29 cellular contexts compared by ENCODE assay signal in genomic region chr15:101539492-101539891, GRCh38.
"Had no signal": no experiment of that assay in that cellular context is flagged by ENCODE, and none has a peak within 500 bp of the region (broad histone marks: within the 10 kb centered on the region; RNA-seq: fewer than 3 reads in every experiment).

No MANE protein-coding gene starts in this region.

- H2AFZ ChIP-seq: hepatocyte, neural progenitor cell had no signal

- DNase-seq: activated B cell treated with CpG ODN at 0.5 μM for 24 hours; activated CD4-positive, alpha-beta T cell treated with anti-CD3 and anti-CD28 coated beads, Interleukin-2, amount 50 U/mL, for 1 hour; activated CD8-positive, alpha-beta T cell treated with anti-CD3 and anti-CD28 coated beads, Interleukin-2, amount 10 ng/mL, durations not matched to agents 7 days and 5 days; activated gamma-delta T cell; activated naive CD4-positive, alpha-beta T cell treated with anti-CD3 and anti-CD28 coated beads, Interleukin-2, amount 10 ng/mL, durations not matched to agents 7 days and 5 days; activated naive CD8-positive, alpha-beta T cell treated with anti-CD3 and anti-CD28 coated beads, Interleukin-2, amount 10 ng/mL, durations not matched to agents 7 days and 5 days; activated T-cell treated with anti-CD3 and anti-CD28 coated beads, Interleukin-2, amount 50 U/mL, for 24 hours; cerebellar nuclear complex; cortex of kidney; esophagus squamous epithelium; foreskin melanocyte; glutamatergic neuron; left cardiac atrium; natural killer cell; stimulated activated CD4-positive, alpha-beta T cell treated with anti-CD3 and anti-CD28 coated beads, Interleukin-4, amount 100 ng/mL, for 4 hours; stimulated activated CD8-positive, alpha-beta memory T cell treated with anti-CD3 and anti-CD28 coated beads, Interleukin-4, amount 100 ng/mL, for 48 hours; stimulated activated naive CD8-positive, alpha-beta T cell treated with anti-CD3 and anti-CD28 coated beads, Interleukin-15, amount 100 ng/mL, for 72 hours; substantia nigra; T-helper 1 cell; upper lobe of left lung had no signal

- ATAC-seq: activated CD8-positive, alpha-beta T cell treated with anti-CD3 and anti-CD28 coated beads, Interleukin-2, amount 10 ng/mL, durations not matched to agents 7 days and 5 days; left cardiac atrium; natural killer cell; stimulated activated memory B cell treated with anti-CD40 and anti-IgM and Interleukin-4, amounts not matched to agents 10 μg/mL and 1 μg/mL and 100 μg/mL, for 72 hours; stimulated activated naive CD8-positive, alpha-beta T cell treated with anti-CD3 and anti-CD28 coated beads, Interleukin-15, amount 100 ng/mL, for 72 hours had no signal

- H3K4me1 ChIP-seq: ascending aorta, esophagus squamous epithelium, vagina had no signal

- FAIRE-seq: keratinocyte had no signal

- H3K36me3 ChIP-seq: ascending aorta, cardiac muscle cell, esophagus squamous epithelium, neural progenitor cell, right lobe of liver, upper lobe of left lung, vagina had no signal

- H3K27me3 ChIP-seq: ascending aorta, cardiac muscle cell, hepatocyte, neural progenitor cell, right lobe of liver, upper lobe of left lung, vagina had no signal

- H3K79me2 ChIP-seq: hepatocyte had no signal

- H3K4me2 ChIP-seq: hepatocyte, neural progenitor cell had no signal

- H3K27ac ChIP-seq: ascending aorta, cardiac muscle cell, esophagus squamous epithelium, hepatocyte, neural progenitor cell, right lobe of liver, skin epidermis, upper lobe of left lung, vagina had no signal

- H3K9me3 ChIP-seq: ascending aorta, esophagus squamous epithelium, right lobe of liver, upper lobe of left lung, vagina had no signal

- H3K9ac ChIP-seq: neural progenitor cell had no signal

- H3K4me3 ChIP-seq: ascending aorta, cardiac muscle cell, esophagus squamous epithelium, hepatocyte, neural progenitor cell, right lobe of liver, skin epidermis, upper lobe of left lung, vagina had no signal
